ENCODE assay signal across 8 cellular contexts in the genomic region with DNA sequence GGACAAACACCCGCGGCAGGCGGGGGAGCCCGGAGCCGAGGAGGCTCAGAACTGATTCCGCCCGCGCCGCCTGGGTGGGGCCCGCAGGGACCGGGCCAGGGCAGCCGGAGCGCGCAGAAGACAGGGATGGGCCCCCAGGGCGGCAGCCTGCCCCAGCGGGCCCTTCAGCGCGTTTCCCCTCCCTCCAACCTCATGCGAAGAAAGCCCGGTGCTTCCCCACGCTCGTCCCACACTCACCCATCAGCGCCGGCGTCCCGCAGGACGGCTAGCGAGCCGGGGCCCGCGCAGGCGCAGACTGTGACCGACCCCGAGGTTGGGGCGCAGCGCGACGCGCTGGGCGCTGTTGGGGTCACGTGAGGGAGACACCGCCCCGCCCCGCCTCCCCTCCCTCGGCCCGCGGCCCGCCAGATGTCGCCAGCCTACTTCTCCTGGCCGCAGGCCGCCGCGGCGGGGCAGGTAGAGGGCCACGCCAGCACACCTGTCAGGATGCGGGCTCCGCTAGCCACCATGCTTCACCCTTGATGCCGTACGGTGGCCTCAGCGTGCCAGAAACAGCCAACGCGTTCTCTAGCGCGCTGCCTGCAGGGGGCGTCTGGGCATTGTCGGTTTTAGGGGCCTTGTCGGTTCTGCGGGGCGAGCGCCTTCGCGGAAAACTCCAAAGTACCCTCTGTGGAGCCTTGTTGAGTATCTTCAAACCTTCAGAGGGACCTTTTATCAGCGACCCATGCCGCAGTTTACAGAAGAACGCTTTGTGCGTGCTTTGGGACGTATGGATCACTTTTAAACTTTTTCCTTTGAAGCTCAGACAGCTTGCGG. TPM values are rescaled to one million over a fixed set of nuclear protein-coding genes. Genes with fewer than 3 reads are reported as not detected.
DNase-seq lines count a peak whose midpoint lies in the region; ATAC-seq, FAIRE-seq and TF ChIP-seq lines count a peak whose summit lies in the region.

Gene SLC25A51 (minus strand): TSS at position 297 of the 816 bp plus-strand sequence. CDS start 15,577 bp downstream, outside the sequence.

- peak within 1 kb of the TSS; percentile 91 to 94 for H3K9ac ChIP-seq in kidney (ENCODE audit: low read length in 2 of 2)

- intact Hi-C loops in kidney (cut with DNase I), result no loop called here

- peak; percentile 85 for ATAC-seq in GM19035 (IDR thresholded peaks at IDR 0.05; ENCODE audit: unreplicated experiment)
- ATAC-seq in HG03354 (IDR thresholded peaks at IDR 0.05; ENCODE audit: poor library complexity, severe bottlenecking, unreplicated experiment), result peak; percentile 86
- ATAC-seq in activated CD4-positive, CD25-positive, alpha-beta regulatory T cell treated with anti-CD3 and anti-CD28 coated beads, Interleukin-2, amount 50 U/mL, for 24 hours, result peak; percentile 80 to 82

- peaks cover 0 to 4% of the 10 kb centered on the region in 2 donors for H3K36me3 ChIP-seq in kidney (ENCODE audit: control insufficient read depth in 1 of 2, insufficient read depth in 2 of 2, low read length in 2 of 2)

- H3K27ac ChIP-seq in kidney (ENCODE audit: low read depth in 2 of 2, low read length in 2 of 2), result peak within 1 kb of the TSS; percentile 86 to 88

- H3K4me3 ChIP-seq in kidney (ENCODE audit: low read length in 2 of 2), result peak within 1 kb of the TSS; percentile 71 to 99

- FAIRE-seq in kidney (lab: Jason Lieb, UNC), result no peak

- peak; percentile 93 for DNase-seq in Ammon's horn (ENCODE audit: low spot score)
- peak; percentile 77 to 94 for DNase-seq in NCI-H446 (lab: John Stamatoyannopoulos, UW)
- DNase-seq in cerebellar cortex (ENCODE audit: low spot score), result peak; percentile 91
- DNase-seq in kidney, result peak; percentile 97
- DNase-seq in stimulated activated CD4-positive, alpha-beta T cell treated with anti-CD3 and anti-CD28 coated beads, Interleukin-15, amount 100 ng/mL, for 48 hours (ENCODE audit: low read depth in 2 of 2), result peak; percentile 87 to 89

- peak; percentile 87 for TF ChIP-seq CTCF in kidney (IDR thresholded peaks at IDR 0.05; ENCODE audit: borderline replicate concordance, extremely low read depth, insufficient read depth)

- peaks cover 10 to 18% of the 10 kb centered on the region in 2 donors for H3K4me1 ChIP-seq in kidney (ENCODE audit: control insufficient read depth in 1 of 2, insufficient read depth in 1 of 2, low read depth in 1 of 2, low read length in 2 of 2)

- no peaks in the 10 kb centered on the region for H3K9me3 ChIP-seq in kidney (ENCODE audit: control insufficient read depth in 1 of 2, low read length in 2 of 2)

RNA-seq across cellular contexts. Expression of gene SLC25A51, which starts in this region (rescaled TPM):
- total RNA-seq in kidney, result 25.5 TPM
- 10.7 TPM for polyA plus RNA-seq in kidney (ENCODE audit: insufficient read depth, low read depth, low replicate concordance)

Comparison
In these comparisons a context has a peak if more than half of its experiments do, and no peak if none do; other contexts are left out.
1. Peak in every context shown above with its lines: DNase-seq, ATAC-seq, H3K4me3 ChIP-seq and H3K27ac ChIP-seq.